ENCODE assay signal across 8 cellular contexts in genomic region chr9:15306757-15307522, GRCh38. TPM values are rescaled to one million over a fixed set of nuclear protein-coding genes. Genes with fewer than 3 reads are reported as not detected.
DNase-seq lines count a peak whose midpoint lies in the region; ATAC-seq and TF ChIP-seq lines count a peak whose summit lies in the region.

TTC39B (minus strand) TSS chr9:15307216; CDS start chr9:15307125, 91 bp downstream.

- H3K4me3 Mint-ChIP-seq in CD14-positive monocyte, result peak within 1 kb of the TSS; percentile 98 to 99
- peak within 1 kb of the TSS; percentile 98 to 99 for H3K4me3 Mint-ChIP-seq in effector memory CD8-positive, alpha-beta T cell
- H3K4me3 Mint-ChIP-seq in memory B cell, result peak within 1 kb of the TSS; percentile 98

- DNase-seq in CD14-positive monocyte (ENCODE audit: low spot score) (peak; percentile 78), NCI-H69 (lab: John Stamatoyannopoulos, UW) (peak; percentile 98), memory B cell (ENCODE audit: low spot score in 2 of 2) (peak; percentile 21 to 50)
- peak; percentile 92 for DNase-seq in activated CD8-positive, alpha-beta memory T cell treated with anti-CD3 and anti-CD28 coated beads for 24 hours
- DNase-seq in effector memory CD8-positive, alpha-beta T cell, result peak; percentile 70 to 72 (median 71)
- peak; percentile 66 to 82 (median 67) for DNase-seq in stimulated activated CD4-positive, alpha-beta T cell treated with anti-CD3 and anti-CD28 coated beads, TNF-alpha, amount 100 ng/mL, for 48 hours (ENCODE audit: low read depth in 3 of 3)

- H3K27ac Mint-ChIP-seq in CD14-positive monocyte (peak within 1 kb of the TSS; percentile 11 to 96 (median 82)), memory B cell (peak within 1 kb of the TSS; percentile 81)
- peak within 1 kb of the TSS; percentile 95 to 96 for H3K27ac Mint-ChIP-seq in effector memory CD8-positive, alpha-beta T cell

- H3K27me3 Mint-ChIP-seq in CD14-positive monocyte (ENCODE audit: low read depth in 3 of 3), result peaks cover 2 to 16% (median 10%) of the 10 kb centered on the region in 3 donors
- no peaks in the 10 kb centered on the region for H3K27me3 Mint-ChIP-seq in effector memory CD8-positive, alpha-beta T cell
- H3K27me3 Mint-ChIP-seq in memory B cell, result peaks cover 3% of the 10 kb centered on the region

- TF ChIP-seq CTCF in CD14-positive monocyte (IDR thresholded peaks at IDR 0.05), result no peak

- peaks cover 0 to 1% (median 0%) of the 10 kb centered on the region in 7 donors for H3K9me3 Mint-ChIP-seq in CD14-positive monocyte
- H3K9me3 Mint-ChIP-seq in effector memory CD8-positive, alpha-beta T cell, result no peaks in the 10 kb centered on the region
- H3K9me3 Mint-ChIP-seq in memory B cell, result no peaks in the 10 kb centered on the region

- no peaks in the 10 kb centered on the region for H3K36me3 Mint-ChIP-seq in CD14-positive monocyte
- peaks cover 3% of the 10 kb centered on the region for H3K36me3 Mint-ChIP-seq in effector memory CD8-positive, alpha-beta T cell (ENCODE audit: insufficient read depth)
- no peaks in the 10 kb centered on the region for H3K36me3 Mint-ChIP-seq in memory B cell

- H3K4me1 Mint-ChIP-seq in CD14-positive monocyte (peaks cover 31% of the 10 kb centered on the region), memory B cell (peaks cover 20% of the 10 kb centered on the region)
- peaks cover 27 to 46% of the 10 kb centered on the region in 2 donors for H3K4me1 Mint-ChIP-seq in effector memory CD8-positive, alpha-beta T cell (ENCODE audit: low read depth in 2 of 2)

- ATAC-seq in GM19372 (IDR thresholded peaks at IDR 0.05; ENCODE audit: low read depth, unreplicated experiment), result peak; percentile 89
- ATAC-seq in HG03520 (IDR thresholded peaks at IDR 0.05; ENCODE audit: unreplicated experiment), result peak; percentile 96
- peak; percentile 87 for ATAC-seq in effector memory CD8-positive, alpha-beta T cell (replicated peaks)
- ATAC-seq in memory B cell (ENCODE audit: low read depth), result peak; percentile 59

- intact Hi-C loops in CD14-positive monocyte (cut with micrococcal nuclease), result loop anchor here in 1 of 2 donors (10.0 kb wide), 1 partner anchor 108 kb away; no protein-coding TSS in a partner anchor

RNA-seq across cellular contexts. Expression of gene TTC39B, which starts in this region (rescaled TPM):
- 1 to 10 TPM in 1 of 2 donors, under 1 TPM in 1; 0.87 to 3.1 TPM for polyA plus RNA-seq in CD14-positive monocyte

Comparison
In these comparisons a context has a peak if more than half of its experiments do, and no peak if none do; other contexts are left out.
1. Peak in every context shown above with its lines: DNase-seq and ATAC-seq.
2. DNase-seq: peak in every context shown above with its lines; median percentile 98 in NCI-H69; 92 in activated CD8-positive, alpha-beta memory T cell treated with anti-CD3 and anti-CD28 coated beads for 24 hours; 78 in CD14-positive monocyte; 71 in effector memory CD8-positive, alpha-beta T cell; 67 in stimulated activated CD4-positive, alpha-beta T cell treated with anti-CD3 and anti-CD28 coated beads, TNF-alpha, amount 100 ng/mL, for 48 hours; 36 in memory B cell.